ENCODE assay signal across 16 cellular contexts in the genomic region with DNA sequence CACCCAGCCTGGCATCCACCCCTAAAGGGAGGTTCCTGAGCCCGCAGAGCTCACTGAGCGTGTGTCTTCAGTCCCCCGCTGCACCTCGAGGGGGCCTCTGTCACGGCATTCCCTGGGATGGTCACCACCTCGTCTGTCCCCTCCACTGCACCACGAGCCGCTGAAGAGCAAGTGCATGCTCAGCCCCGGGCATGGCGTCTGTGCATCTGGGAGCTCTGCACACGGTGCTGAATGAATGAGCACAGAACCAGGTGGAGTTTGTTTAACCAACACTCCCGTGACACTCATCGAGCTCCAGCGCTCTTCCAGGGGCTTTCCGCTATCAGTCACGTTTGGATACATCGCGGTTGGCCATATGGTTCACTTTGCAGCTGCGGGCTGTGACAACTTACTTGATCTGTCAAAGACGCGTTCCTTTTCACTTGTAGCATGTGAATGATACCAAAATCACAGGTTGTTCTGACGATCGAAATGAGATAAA. TPM values are rescaled to one million over a fixed set of nuclear protein-coding genes. Genes with fewer than 3 reads are reported as not detected.
DNase-seq lines count a peak whose midpoint lies in the region; ATAC-seq lines count a peak whose summit lies in the region.
"Had no signal": no experiment of that assay in that cellular context is flagged by ENCODE, and none has a peak within 500 bp of the region (broad histone marks: within the 10 kb centered on the region; RNA-seq: fewer than 3 reads in every experiment).

No MANE protein-coding gene starts in this region.

- no peaks in the 10 kb centered on the region for H3K4me1 ChIP-seq in right cardiac atrium (ENCODE audit: control insufficient read depth, insufficient read depth, low read length)
- no peaks in the 10 kb centered on the region for H3K4me1 ChIP-seq in CD8-positive, alpha-beta memory T cell (ENCODE audit: insufficient read depth, low read length)

- H3K9me3 ChIP-seq in right cardiac atrium (ENCODE audit: control insufficient read depth, low read length), result no peaks in the 10 kb centered on the region
- no peaks in the 10 kb centered on the region for H3K9me3 ChIP-seq in CD8-positive, alpha-beta memory T cell (ENCODE audit: low read length)
- H3K9me3 ChIP-seq: neutrophil had no signal

- no peak overlapping the region for H3K4me3 Mint-ChIP-seq in CD8-positive, alpha-beta memory T cell
- H3K4me3 Mint-ChIP-seq: CD4-positive, CD25-positive, alpha-beta regulatory T cell; stimulated activated effector memory CD8-positive, alpha-beta T cell treated with anti-CD3 and anti-CD28 coated beads, Interleukin-12 subunit alpha, Interleukin-12 subunit beta, amount 100 ng/mL, for 72 hours had no signal

- H3K36me3 ChIP-seq in CD8-positive, alpha-beta memory T cell (ENCODE audit: insufficient read depth, low read length), result no peaks in the 10 kb centered on the region
- H3K36me3 ChIP-seq: neutrophil had no signal

- no peaks in the 10 kb centered on the region for H3K36me3 Mint-ChIP-seq in CD8-positive, alpha-beta memory T cell
- H3K36me3 Mint-ChIP-seq: CD4-positive, CD25-positive, alpha-beta regulatory T cell; stimulated activated effector memory CD8-positive, alpha-beta T cell treated with anti-CD3 and anti-CD28 coated beads, Interleukin-12 subunit alpha, Interleukin-12 subunit beta, amount 100 ng/mL, for 72 hours had no signal

- CTCF ChIA-PET in CD8-positive, alpha-beta memory T cell (lab: Charles Lee), result no interaction called here

- no peak overlapping the region for H3K27ac Mint-ChIP-seq in CD8-positive, alpha-beta memory T cell
- H3K27ac Mint-ChIP-seq: CD4-positive, CD25-positive, alpha-beta regulatory T cell; stimulated activated effector memory CD8-positive, alpha-beta T cell treated with anti-CD3 and anti-CD28 coated beads, Interleukin-12 subunit alpha, Interleukin-12 subunit beta, amount 100 ng/mL, for 72 hours had no signal

- no peak overlapping the region for H3K4me3 ChIP-seq in right cardiac atrium (ENCODE audit: low read length)
- H3K4me3 ChIP-seq in CD8-positive, alpha-beta memory T cell (ENCODE audit: low read length), result no peak overlapping the region

- peaks cover 0 to under 1% (median 0%) of the 10 kb centered on the region in 3 donors for H3K4me1 Mint-ChIP-seq in CD8-positive, alpha-beta memory T cell
- H3K4me1 Mint-ChIP-seq: stimulated activated effector memory CD8-positive, alpha-beta T cell treated with anti-CD3 and anti-CD28 coated beads, Interleukin-12 subunit alpha, Interleukin-12 subunit beta, amount 100 ng/mL, for 72 hours had no signal

- ATAC-seq in right cardiac atrium, result peak; percentile 29 to 40
- ATAC-seq in GM21529 (IDR thresholded peaks at IDR 0.05; ENCODE audit: unreplicated experiment), result no peak
- ATAC-seq: stimulated activated effector memory CD8-positive, alpha-beta T cell treated with anti-CD3 and anti-CD28 coated beads, Interleukin-12 subunit alpha, Interleukin-12 subunit beta, amount 100 ng/mL, for 72 hours had no signal

- no peaks in the 10 kb centered on the region for H3K27me3 ChIP-seq in right cardiac atrium (ENCODE audit: control insufficient read depth, insufficient read depth)
- no peaks in the 10 kb centered on the region for H3K27me3 ChIP-seq in CD8-positive, alpha-beta memory T cell (ENCODE audit: insufficient read depth, low read length, poor library complexity, severe bottlenecking)
- H3K27me3 ChIP-seq: neutrophil had no signal

- no peak overlapping the region for H3K27ac ChIP-seq in right cardiac atrium (ENCODE audit: low read length)
- H3K27ac ChIP-seq in CD8-positive, alpha-beta memory T cell (ENCODE audit: low read depth, low read length), result no peak overlapping the region
- H3K27ac ChIP-seq: neutrophil, RWPE1 had no signal

- intact Hi-C loops in right cardiac atrium (cut with DNase I), result no loop called here

- H3K9me3 Mint-ChIP-seq in CD8-positive, alpha-beta memory T cell, result no peaks in the 10 kb centered on the region

- 36% methylated on average over 23 of the region's 23 CpGs for WGBS in right cardiac atrium

- POLR2A ChIA-PET in CD8-positive, alpha-beta memory T cell (lab: Charles Lee), result no interaction called here

- peaks cover 5 to 17% of the 10 kb centered on the region in 2 donors for H3K27me3 Mint-ChIP-seq in CD8-positive, alpha-beta memory T cell
- H3K27me3 Mint-ChIP-seq: CD4-positive, CD25-positive, alpha-beta regulatory T cell had no signal

- DNase-seq in Ammon's horn (ENCODE audit: low spot score) (peak; percentile 1), Daoy (ENCODE audit: low read depth) (peak; percentile 53), NCI-H524 (lab: John Stamatoyannopoulos, UW) (peak; percentile 79 to 91), right cardiac atrium (no peak)
- no peak for DNase-seq in activated CD4-positive, CD25-positive, alpha-beta regulatory T cell treated with anti-CD3 and anti-CD28 coated beads, Interleukin-2, amount 50 U/mL, for 72 hours
- DNase-seq in stimulated activated CD4-positive, alpha-beta T cell treated with anti-CD3 and anti-CD28 coated beads, Interleukin-15, amount 100 ng/mL, for 24 hours, result no peak
- no peak for DNase-seq in CD8-positive, alpha-beta memory T cell
- DNase-seq: activated CD8-positive, alpha-beta memory T cell treated with anti-CD3 and anti-CD28 coated beads, Interleukin-2, amount 50 U/mL, for 48 hours; CD4-positive, CD25-positive, alpha-beta regulatory T cell; dermis blood vessel endothelial cell; left cardiac atrium; NCI-H1930 had no signal

RNA-seq across cellular contexts. Expression of gene ALLC, which starts 9.2 kb away (rescaled TPM):
- 0.11 TPM in 1 of 2 replicates, not detected in the other for total RNA-seq in Daoy (2014; rRNA removed; shearing (Covaris generic))
- under 1 TPM in 3 of 4 donors, not detected in 1; 0.23 to 0.57 (median 0.25) TPM for total RNA-seq in right cardiac atrium
- 0.38 TPM for polyA plus RNA-seq in right cardiac atrium
- total RNA-seq in CD8-positive, alpha-beta memory T cell, result not detected
- polyA plus RNA-seq in CD8-positive, alpha-beta memory T cell, result not detected
- total RNA-seq: CD4-positive, CD25-positive, alpha-beta regulatory T cell; dermis blood vessel endothelial cell had no signal
- polyA plus RNA-seq: CD4-positive, CD25-positive, alpha-beta regulatory T cell had no signal

RNA-seq across cellular contexts. Expression of gene DCDC2C, which starts 36.2 kb away (rescaled TPM):
- not detected in 2 replicates for total RNA-seq in Daoy (2014; rRNA removed; shearing (Covaris generic))
- not detected for total RNA-seq in right cardiac atrium
- not detected for polyA plus RNA-seq in right cardiac atrium
- not detected for total RNA-seq in CD8-positive, alpha-beta memory T cell
- not detected for polyA plus RNA-seq in CD8-positive, alpha-beta memory T cell
- total RNA-seq: CD4-positive, CD25-positive, alpha-beta regulatory T cell; left cardiac atrium had no signal
- polyA plus RNA-seq: CD4-positive, CD25-positive, alpha-beta regulatory T cell had no signal

Comparison
In these comparisons a context has a peak if more than half of its experiments do, and no peak if none do; other contexts are left out.
1. DNase-seq: peak in Ammon's horn (single experiment), Daoy (single experiment) and NCI-H524 (2 of 2); none in right cardiac atrium (0 of 3), activated CD4-positive, CD25-positive, alpha-beta regulatory T cell treated with anti-CD3 and anti-CD28 coated beads, Interleukin-2, amount 50 U/mL, for 72 hours (single experiment), stimulated activated CD4-positive, alpha-beta T cell treated with anti-CD3 and anti-CD28 coated beads, Interleukin-15, amount 100 ng/mL, for 24 hours (single experiment) and CD8-positive, alpha-beta memory T cell (0 of 5).